Comparison of ENCODE assay signal across 8 cellular contexts in the genomic region with DNA sequence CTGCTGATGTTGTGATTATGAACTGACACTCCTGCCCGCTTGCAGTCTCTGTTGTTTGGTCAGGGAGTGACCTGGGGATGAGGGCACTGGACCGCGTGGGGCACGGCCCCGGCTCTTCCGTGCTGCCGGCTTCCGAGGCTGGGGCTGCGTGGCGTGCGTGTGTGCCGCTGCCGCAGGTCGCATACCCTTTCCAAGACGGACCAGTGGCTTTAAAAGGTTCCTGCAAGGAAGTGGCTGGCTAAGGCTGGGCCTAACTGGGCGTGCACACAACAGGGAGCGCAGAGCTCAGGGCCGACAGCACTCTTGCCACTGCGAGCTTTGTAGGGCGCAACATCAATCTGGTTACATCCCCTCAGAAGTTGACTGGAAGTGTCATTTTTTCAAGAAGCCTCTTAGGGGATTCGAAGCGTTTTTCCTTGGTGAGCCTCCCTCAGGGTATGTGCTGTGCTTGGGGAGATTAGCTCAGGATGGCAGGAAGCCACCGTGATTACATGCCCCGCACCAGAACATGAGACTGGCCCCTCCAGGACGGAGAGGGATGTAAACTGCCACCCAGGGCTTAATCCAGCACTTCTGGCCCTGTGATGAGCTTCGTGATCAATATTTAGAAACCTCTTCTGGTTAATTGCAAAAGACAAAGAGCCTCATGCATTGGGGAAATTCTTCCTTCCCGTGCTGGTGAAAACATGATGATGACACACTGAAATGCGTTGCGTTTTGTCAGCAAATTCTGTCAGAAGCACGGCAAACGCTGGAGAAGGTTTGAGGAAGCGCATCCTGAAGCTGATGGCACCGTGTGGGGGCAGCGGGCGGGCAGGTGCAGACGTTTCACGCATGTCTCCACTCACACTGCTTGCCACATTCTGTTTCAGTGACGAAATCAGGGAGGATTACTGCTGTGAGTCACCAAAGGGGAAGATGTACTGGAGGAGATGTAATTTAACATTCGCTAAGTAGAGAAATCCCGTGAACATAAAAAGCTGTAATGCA. TPM values are rescaled to one million over a fixed set of nuclear protein-coding genes. Genes with fewer than 3 reads are reported as not detected.
DNase-seq lines count a peak whose midpoint lies in the region; FAIRE-seq and TF ChIP-seq lines count a peak whose summit lies in the region.

No MANE protein-coding gene starts in this region.

- no peak overlapping the region for H3K4me3 ChIP-seq in choroid plexus epithelial cell (ENCODE audit: low read depth, low read length)

- in situ Hi-C loops in ACHN (cut with HindIII; ENCODE audit: low pct_ligation_motif_present, low pct_unique_long_range_greater_than_20kb, low sequenced_read_pairs): no loop called here

- no peak for FAIRE-seq in GM12891 (lab: Jason Lieb, UNC)

- peak overlapping the region in 1 of 6 donors; percentile 30 for H3K27ac Mint-ChIP-seq in immature natural killer cell

- no peaks in the 10 kb centered on the region for H3K9me3 Mint-ChIP-seq in immature natural killer cell

- no peak for TF ChIP-seq CTCF in choroid plexus epithelial cell (conservative IDR thresholded peaks at IDR 0.05; ENCODE audit: low read depth, low read length)

- H3K4me3 Mint-ChIP-seq in immature natural killer cell: no peak overlapping the region

- peaks cover 0 to 3% (median 3%) of the 10 kb centered on the region in 3 donors for H3K27me3 Mint-ChIP-seq in immature natural killer cell (ENCODE audit: low read depth in 3 of 3)

- peak; percentile 89 for DNase-seq in ACHN
- peak; percentile 97 to 99 for DNase-seq in NOMO-1 (lab: John Stamatoyannopoulos, UW; ENCODE audit: unreplicated experiment in 2 of 2)
- DNase-seq in choroid plexus epithelial cell (ENCODE audit: low read depth): peak; percentile 70
- DNase-seq in middle frontal gyrus (ENCODE audit: extremely low spot score, low spot score): peak; percentile 35
- DNase-seq in GM12891 (ENCODE audit: insufficient read length, low spot score): no peak
- DNase-seq in DMS53 (lab: John Stamatoyannopoulos, UW): no peak
- no peak for DNase-seq in immature natural killer cell
- DNase-seq in amniotic stem cell (lab: John Stamatoyannopoulos, UW): no peak

- peaks cover 4 to 14% (median 12%) of the 10 kb centered on the region in 3 donors for H3K36me3 Mint-ChIP-seq in immature natural killer cell

- no peak for TF ChIP-seq POLR2A in GM12891 (IDR thresholded peaks at IDR 0.05; ENCODE audit: low read depth, low read length)

- peaks cover 29 to 69% of the 10 kb centered on the region in 2 donors for H3K4me1 Mint-ChIP-seq in immature natural killer cell

TF ChIP-seq in GM12891, 5 proteins besides CTCF, POLR2A, EP300 and RAD21:
- TF ChIP-seq PAX5 (IDR thresholded peaks at IDR 0.05; ENCODE audit: insufficient read depth, low read length, severe bottlenecking): no peak
- TF ChIP-seq POU2F2 (IDR thresholded peaks at IDR 0.05; ENCODE audit: low read depth, low read length): no peak
- TF ChIP-seq SPI1 (IDR thresholded peaks at IDR 0.05; ENCODE audit: low read depth, low read length): no peak
- TF ChIP-seq TAF1 (IDR thresholded peaks at IDR 0.05; ENCODE audit: low read depth, low read length): no peak
- no peak for TF ChIP-seq POLR2AphosphoS5 (IDR thresholded peaks at IDR 0.05; ENCODE audit: low read depth, low read length)

RNA-seq across cellular contexts. Expression of gene MAEA, which starts 11.1 kb away (rescaled TPM):
- polyA plus RNA-seq in GM12891 (2012; ENCODE audit: low read depth, missing spikeins): 36.2 TPM
- polyA plus RNA-seq in immature natural killer cell: 10 to 100 TPM; 60.7 to 76.0 (median 72.9) TPM

RNA-seq across cellular contexts. Expression of gene UVSSA, which starts 46.2 kb away (rescaled TPM):
- polyA plus RNA-seq in GM12891 (2012; ENCODE audit: low read depth, missing spikeins): 6.8 TPM
- polyA plus RNA-seq in immature natural killer cell: 1 to 10 TPM; 3.2 to 7.0 (median 4.0) TPM

RNA-seq across cellular contexts. Expression of gene CTBP1, which starts 51.8 kb away (rescaled TPM):
- 97.8 TPM for polyA plus RNA-seq in GM12891 (2012; ENCODE audit: low read depth, missing spikeins)
- polyA plus RNA-seq in immature natural killer cell: 100 to 1,000 TPM in 1 of 3 donors, 10 to 100 TPM in 2; 72.1 to 110 (median 77.7) TPM

Comparison
In these comparisons a context has a peak if more than half of its experiments do, and no peak if none do; other contexts are left out.
1. DNase-seq: peak in ACHN (single experiment), NOMO-1 (2 of 2), choroid plexus epithelial cell (single experiment) and middle frontal gyrus (single experiment); none in GM12891 (single experiment), DMS53 (single experiment), immature natural killer cell (0 of 3) and amniotic stem cell (single experiment).